8 cellular contexts compared by ENCODE assay signal in genomic region chr3:15812183-15812582, GRCh38. TPM values are rescaled to one million over a fixed set of nuclear protein-coding genes. Genes with fewer than 3 reads are reported as not detected.
DNase-seq lines count a peak whose midpoint lies in the region; ATAC-seq and TF ChIP-seq lines count a peak whose summit lies in the region.

No MANE protein-coding gene starts in this region.

- H3K27ac ChIP-seq in AG04450 (ENCODE audit: low read depth, low read length) (no peak overlapping the region), VCaP (peak overlapping the region; percentile 62)

- DNase-seq in AG04450 (ENCODE audit: low read depth, low spot score) (no peak), kidney tubule cell (ENCODE audit: low spot score) (peak; percentile 39), T-helper 9 cell (no peak)
- DNase-seq in activated effector memory CD4-positive, alpha-beta T cell treated with anti-CD3 and anti-CD28 coated beads, Interleukin-2, amount 50 U/mL, for 16 hours, result no peak

- H3K27me3 ChIP-seq in AG04450 (ENCODE audit: control insufficient read depth, insufficient read depth, low read length), result no peaks in the 10 kb centered on the region

- POLR2A ChIA-PET in AG04450 (lab: Yijun Ruan, JAX), result interaction anchor here (0.6 kb wide), 1 partner anchor 436 kb away, joined by 4 read pairs; no protein-coding TSS in a partner anchor

- H3K9me3 ChIP-seq in AG04450 (ENCODE audit: control insufficient read depth, insufficient read depth, low read length), result no peaks in the 10 kb centered on the region

- TF ChIP-seq CTCF in AG04450 (IDR thresholded peaks at IDR 0.05; ENCODE audit: low read depth, low read length) (peak; percentile 46), GM12873 (IDR thresholded peaks at IDR 0.05; ENCODE audit: insufficient read depth, low read depth, low read length, missing control alignments) (peak; percentile 42), VCaP (conservative IDR thresholded peaks at IDR 0.05) (peak; percentile 81)

- ATAC-seq in GM21526 (IDR thresholded peaks at IDR 0.05; ENCODE audit: low FRiP score, unreplicated experiment), result no peak
- ATAC-seq in GM19395 (IDR thresholded peaks at IDR 0.05; ENCODE audit: unreplicated experiment), result no peak

- CTCF ChIA-PET in AG04450 (lab: Charles Lee), result interaction anchor here (0.5 to 3.9 kb wide), 35 partner anchors 10 to 659 kb away, joined by 3 to 75 read pairs (median 4); partner anchors contain the start of genes ANKRD28 and OXNAD1

- no peak overlapping the region for H3K4me3 ChIP-seq in AG04450 (ENCODE audit: low read depth, low read length)

RNA-seq across cellular contexts. Expression of gene ANKRD28, which starts 14.4 kb away (rescaled TPM):
- polyA plus RNA-seq in AG04450 (2011; rRNA removed), result 114 and 134 TPM in 2 replicates
- polyA minus RNA-seq in AG04450 (2011; rRNA and poly(A)+ RNA removed), result 203 and 267 TPM in 2 replicates
